Comparison of ENCODE assay signal across 8 cellular contexts in the genomic region with DNA sequence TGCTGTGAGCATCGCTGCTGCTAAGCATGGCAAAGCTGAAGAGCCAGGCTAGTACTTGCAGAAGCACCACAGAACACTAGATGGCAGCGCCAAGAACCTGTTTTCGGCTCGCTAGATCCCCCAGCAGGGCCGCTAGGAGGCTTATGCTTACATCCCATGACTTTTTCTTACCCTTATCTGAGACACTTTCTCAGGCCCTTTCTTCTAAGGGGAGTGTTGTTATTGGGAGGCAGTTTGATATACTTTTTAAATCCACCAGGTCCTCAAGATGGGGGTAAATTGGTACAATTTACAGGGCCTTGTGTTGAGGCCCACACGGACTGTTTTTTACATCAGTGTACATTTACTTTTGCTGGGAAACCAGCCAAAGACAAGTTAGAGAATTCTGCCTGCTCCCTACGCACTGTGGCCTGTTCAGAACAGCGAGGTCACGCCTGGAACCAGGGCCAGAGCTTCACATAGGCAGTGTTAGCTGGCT. TPM values are rescaled to one million over a fixed set of nuclear protein-coding genes. Genes with fewer than 3 reads are reported as not detected.
DNase-seq lines count a peak whose midpoint lies in the region; ATAC-seq and TF ChIP-seq lines count a peak whose summit lies in the region.

No MANE protein-coding gene starts in this region.

- DNase-seq in DMS114 treated with DMSO at 0.1 percent for 48 hours (lab: John Stamatoyannopoulos, UW; ENCODE audit: unreplicated experiment) (peak; percentile 20), RWPE1 (ENCODE audit: low spot score) (peak; percentile 32), heart left ventricle (peak in 4 of 5 donors; percentile 63 to 72 (median 67)), renal cortical epithelial cell (ENCODE audit: low read depth) (peak; percentile 87), NCI-H1417 treated with DMSO at 0.1 percent for 48 hours (lab: John Stamatoyannopoulos, UW) (no peak)
- peak; percentile 79 for DNase-seq in activated naive CD4-positive, alpha-beta T cell treated with anti-CD3 and anti-CD28 coated beads for 36 hours

- peaks cover 6% of the 10 kb centered on the region for H3K4me1 Mint-ChIP-seq in activated naive CD4-positive, alpha-beta T cell treated with anti-CD3 and anti-CD28 coated beads for 36 hours (ENCODE audit: low read depth)

- H3K27ac ChIP-seq in RWPE1 (no peak overlapping the region), heart left ventricle (peak overlapping the region in 7 of 12 donors; percentile 4 to 80 (median 20))

- H3K4me1 ChIP-seq in heart left ventricle = peaks cover 0 to 20% (median 6%) of the 10 kb centered on the region in 12 donors

- WGBS in heart left ventricle, 4 donors = 38 to 46% (median 41%) methylated on average over 9 of the region's 9 CpGs

- ATAC-seq in GM19455 (IDR thresholded peaks at IDR 0.05; ENCODE audit: unreplicated experiment) (peak; percentile 89), HG03469 (IDR thresholded peaks at IDR 0.05; ENCODE audit: unreplicated experiment) (peak; percentile 88), heart left ventricle (peak in 3 of 4 donors; percentile 81 to 89 (median 84))

- H3K36me3 Mint-ChIP-seq in activated naive CD4-positive, alpha-beta T cell treated with anti-CD3 and anti-CD28 coated beads for 36 hours (ENCODE audit: low read depth) = no peaks in the 10 kb centered on the region

- no peaks in the 10 kb centered on the region for H3K9me3 Mint-ChIP-seq in activated naive CD4-positive, alpha-beta T cell treated with anti-CD3 and anti-CD28 coated beads for 36 hours

- TF ChIP-seq CTCF in RWPE1 (conservative IDR thresholded peaks at IDR 0.05; ENCODE audit: low read depth) = peak; percentile 67
- peak; percentile 45 to 92 (median 60) for TF ChIP-seq CTCF in heart left ventricle (IDR thresholded peaks at IDR 0.05)

- no peak overlapping the region for H3K27ac Mint-ChIP-seq in activated naive CD4-positive, alpha-beta T cell treated with anti-CD3 and anti-CD28 coated beads for 36 hours

- no peaks in the 10 kb centered on the region for H3K27me3 Mint-ChIP-seq in activated naive CD4-positive, alpha-beta T cell treated with anti-CD3 and anti-CD28 coated beads for 36 hours (ENCODE audit: low read depth)

- H3K36me3 ChIP-seq in heart left ventricle = no peaks in the 10 kb centered on the region

- no peaks in the 10 kb centered on the region for H3K9me3 ChIP-seq in heart left ventricle

- intact Hi-C loops in activated naive CD4-positive, alpha-beta T cell treated with anti-CD3 and anti-CD28 coated beads for 36 hours (cut with micrococcal nuclease) = loop anchor here (1.0 to 5.0 kb wide), 5 partner anchors 25 to 292 kb away; a partner anchor contains a TSS
- intact Hi-C loops in heart left ventricle (cut with DNase I) = loop anchor here in 7 of 10 donors (2.0 to 10.0 kb wide), 2 partner anchors 204 to 208 kb away; a partner anchor contains a TSS

- no peaks in the 10 kb centered on the region for H3K27me3 ChIP-seq in heart left ventricle

- POLR2A ChIA-PET in RWPE1 (lab: Yijun Ruan, JAX; ENCODE audit: low non-redundant PET) = interaction anchor here (0.5 kb wide), 1 partner anchor 22 kb away, joined by 3 read pairs; no protein-coding TSS in a partner anchor

- CTCF ChIA-PET in RWPE1 (lab: Yijun Ruan, JAX) = interaction anchor here (0.7 to 1.1 kb wide), 6 partner anchors 13 to 509 kb away, joined by 3 to 6 read pairs (median 4); no protein-coding TSS in a partner anchor
- CTCF ChIA-PET in activated naive CD4-positive, alpha-beta T cell treated with anti-CD3 and anti-CD28 coated beads for 36 hours (lab: Charles Lee) = interaction anchor here (1.1 to 2.0 kb wide), 6 partner anchors 10 to 210 kb away, joined by 3 to 7 read pairs (median 4); a partner anchor contains a TSS

- H3K4me3 ChIP-seq in heart left ventricle = no peak overlapping the region

- H3K4me3 Mint-ChIP-seq in activated naive CD4-positive, alpha-beta T cell treated with anti-CD3 and anti-CD28 coated beads for 36 hours = no peak overlapping the region

- TF ChIP-seq POLR2A in heart left ventricle (IDR thresholded peaks at IDR 0.05) = no peak

RNA-seq across cellular contexts. Expression of a gene that starts 4.0 kb away (rescaled TPM):
- 1 to 10 TPM; 2.1 to 2.6 TPM for total RNA-seq in activated naive CD4-positive, alpha-beta T cell treated with anti-CD3 and anti-CD28 coated beads for 36 hours
- total RNA-seq in heart left ventricle (1 to 10 TPM in 6 of 9 donors, under 1 TPM in 3; 0.39 to 2.4 (median 1.1) TPM), renal cortical epithelial cell (10.4 and 19.5 TPM in 2 replicates)
- polyA plus RNA-seq in heart left ventricle = under 1 TPM; 0.50 to 0.88 TPM

RNA-seq across cellular contexts. Expression of a gene that starts 19.7 kb away (rescaled TPM):
- total RNA-seq in activated naive CD4-positive, alpha-beta T cell treated with anti-CD3 and anti-CD28 coated beads for 36 hours = not detected
- total RNA-seq in heart left ventricle (not detected), renal cortical epithelial cell (not detected in 2 replicates)
- polyA plus RNA-seq in heart left ventricle = not detected

RNA-seq across cellular contexts. Expression of a gene that starts 24.4 kb away (rescaled TPM):
- 10 to 100 TPM; 12.8 to 12.9 TPM for total RNA-seq in activated naive CD4-positive, alpha-beta T cell treated with anti-CD3 and anti-CD28 coated beads for 36 hours
- total RNA-seq in heart left ventricle (1 to 10 TPM; 1.3 to 9.1 (median 1.6) TPM), renal cortical epithelial cell (10.7 and 15.3 TPM in 2 replicates)
- polyA plus RNA-seq in heart left ventricle = 1 to 10 TPM in 1 of 2 donors, under 1 TPM in 1; 0.72 to 1.9 TPM

RNA-seq across cellular contexts. Expression of a gene that starts 52.1 kb away (rescaled TPM):
- total RNA-seq in activated naive CD4-positive, alpha-beta T cell treated with anti-CD3 and anti-CD28 coated beads for 36 hours = not detected
- total RNA-seq in heart left ventricle (under 1 TPM in 2 of 9 donors, not detected in 7; 0.32 to 0.47 TPM), renal cortical epithelial cell (0.10 TPM in 1 of 2 replicates, not detected in the other)
- not detected for polyA plus RNA-seq in heart left ventricle
